Comparison of ENCODE assay signal across 15 cellular contexts in the genomic region with DNA sequence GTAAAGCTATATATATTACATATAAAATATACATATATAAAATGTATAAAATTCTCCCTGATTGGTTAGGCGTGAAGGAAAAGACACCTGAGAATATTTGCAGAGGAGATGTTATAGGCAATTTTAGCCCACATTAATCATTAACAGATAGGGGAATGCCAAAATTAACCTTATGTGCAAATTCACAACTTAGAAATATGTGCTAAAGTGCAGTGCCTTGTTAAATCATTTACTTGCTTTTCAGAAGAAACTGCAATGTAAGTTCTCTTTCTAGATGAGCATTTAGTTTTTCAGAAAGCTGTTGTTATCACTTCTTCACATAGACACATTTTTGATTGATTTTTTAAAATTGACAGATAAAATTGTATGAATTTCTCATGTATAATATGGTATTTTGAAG. TPM values are rescaled to one million over a fixed set of nuclear protein-coding genes. Genes with fewer than 3 reads are reported as not detected.
A peak's percentile ranks its signal among the peaks of the same experiment; 100 is the strongest.
DNase-seq lines count a peak whose midpoint lies in the region; ATAC-seq, FAIRE-seq and TF ChIP-seq lines count a peak whose summit lies in the region.
"Had no signal": no experiment of that assay in that cellular context is flagged by ENCODE, and none has a peak within 500 bp of the region (broad histone marks: within the 10 kb centered on the region; RNA-seq: fewer than 3 reads in every experiment).

No MANE protein-coding gene starts in this region.

- intact Hi-C loops in kidney (cut with DNase I) = no loop called here

- H3K4me3 ChIP-seq in kidney (ENCODE audit: low read length in 2 of 2) (no peak overlapping the region), SJCRH30 (no peak overlapping the region)

- TF ChIP-seq CTCF in kidney (IDR thresholded peaks at IDR 0.05; ENCODE audit: borderline replicate concordance, extremely low read depth, insufficient read depth) = no peak

- H3K9ac ChIP-seq in kidney (ENCODE audit: low read length in 2 of 2) = no peak overlapping the region

- H3K9me3 ChIP-seq in kidney (ENCODE audit: control insufficient read depth in 1 of 2, low read length in 2 of 2) (no peaks in the 10 kb centered on the region), SJCRH30 (replicated peaks) (no peaks in the 10 kb centered on the region)

- peak; percentile 97 for FAIRE-seq in kidney (lab: Jason Lieb, UNC)

- DNase-seq in kidney (no peak), COLO829 (ENCODE audit: low spot score) (no peak), SJCRH30 (no peak), DMS114 treated with DMSO at 0.1 percent for 48 hours (lab: John Stamatoyannopoulos, UW; ENCODE audit: unreplicated experiment) (no peak)
- DNase-seq: activated CD4-positive, alpha-beta T cell treated with anti-CD3 and anti-CD28 coated beads for 48 hours; activated T-cell treated with anti-CD3 and anti-CD28 coated beads, Interleukin-2, amount 50 U/mL, for 72 hours; DMS 273 treated with DMSO at 0.1 percent for 48 hours; T-helper 2 cell had no signal

- no peaks in the 10 kb centered on the region for H3K36me3 ChIP-seq in kidney (ENCODE audit: control insufficient read depth in 1 of 2, insufficient read depth in 2 of 2, low read length in 2 of 2)
- H3K36me3 ChIP-seq in SJCRH30 = no peaks in the 10 kb centered on the region

- ATAC-seq in GM18499 (IDR thresholded peaks at IDR 0.05; ENCODE audit: insufficient read depth, unreplicated experiment) = peak; percentile 23
- peak; percentile 38 for ATAC-seq in GM19467 (IDR thresholded peaks at IDR 0.05; ENCODE audit: unreplicated experiment)
- ATAC-seq in HG03196 (IDR thresholded peaks at IDR 0.05; ENCODE audit: unreplicated experiment) = peak; percentile 40
- no peak for ATAC-seq in HG03095 (IDR thresholded peaks at IDR 0.05; ENCODE audit: unreplicated experiment)
- ATAC-seq: activated T-cell treated with anti-CD3 and anti-CD28 coated beads, Interleukin-2, amount 50 U/mL, for 72 hours had no signal

- H3K27ac ChIP-seq in kidney (ENCODE audit: low read depth in 2 of 2, low read length in 2 of 2) (peak overlapping the region in 1 of 2 donors; percentile 57), SJCRH30 (no peak overlapping the region)

- H3K27me3 ChIP-seq in SJCRH30 = no peaks in the 10 kb centered on the region

- H3K4me1 ChIP-seq in kidney (ENCODE audit: control insufficient read depth in 1 of 2, insufficient read depth in 1 of 2, low read depth in 1 of 2, low read length in 2 of 2) = peaks cover 0 to 4% of the 10 kb centered on the region in 2 donors
- no peaks in the 10 kb centered on the region for H3K4me1 ChIP-seq in SJCRH30

RNA-seq across cellular contexts. Expression of a gene that starts 5.6 kb away (rescaled TPM):
- total RNA-seq in kidney = 1.8 TPM
- 0.22 TPM for polyA plus RNA-seq in kidney (ENCODE audit: insufficient read depth, low read depth, low replicate concordance)
- not detected in 2 replicates for total RNA-seq in SJCRH30 (2014; rRNA removed; shearing (Covaris generic))
- total RNA-seq: H4, pulmonary artery endothelial cell had no signal
- polyA plus RNA-seq: AG04450 had no signal
